ENCODE assay signal across 8 cellular contexts in genomic region chr14:65637780-65638179, GRCh38.
DNase-seq lines count a peak whose midpoint lies in the region; ATAC-seq and TF ChIP-seq lines count a peak whose summit lies in the region.

No MANE protein-coding gene starts in this region.

- H3K4me1 Mint-ChIP-seq in CD8-positive, alpha-beta memory T cell = peaks cover 39 to 55% (median 44%) of the 10 kb centered on the region in 3 donors

- H3K36me3 ChIP-seq in CD8-positive, alpha-beta memory T cell (ENCODE audit: insufficient read depth, low read length) = no peaks in the 10 kb centered on the region
- no peaks in the 10 kb centered on the region for H3K36me3 ChIP-seq in mammary epithelial cell (ENCODE audit: insufficient read depth, low read length)

- peak overlapping the region; percentile 25 to 78 (median 57) for H3K4me3 Mint-ChIP-seq in CD8-positive, alpha-beta memory T cell

- intact Hi-C loops in mammary epithelial cell (cut with micrococcal nuclease) (no loop called here), Right ventricle myocardium inferior (cut with DNase I) (no loop called here), Right ventricle myocardium superior (cut with DNase I) (no loop called here)

- no peak overlapping the region for H3K4me3 ChIP-seq in CD8-positive, alpha-beta memory T cell (ENCODE audit: low read length)
- no peak overlapping the region for H3K4me3 ChIP-seq in mammary epithelial cell (replicated peaks in 1 of 3; ENCODE audit: insufficient read depth in 1 of 3, low read depth in 2 of 3, low read length in 3 of 3)

- H3K4me2 ChIP-seq in mammary epithelial cell (ENCODE audit: insufficient read depth, low read depth, low read length) = no peak overlapping the region

- CTCF ChIA-PET in CD8-positive, alpha-beta memory T cell (lab: Charles Lee) = interaction anchor here (1.7 kb wide), 1 partner anchor 322 kb away, joined by 3 read pairs; no protein-coding TSS in a partner anchor
- CTCF ChIA-PET in mammary epithelial cell (lab: Charles Lee; ENCODE audit: low non-redundant PET) = interaction anchor here (0.7 kb wide), 1 partner anchor 187 kb away, joined by 4 read pairs; no protein-coding TSS in a partner anchor

- BruUV-seq in mammary epithelial cell (replicated peaks; lab: Mats Ljungman, UMichigan) = no TSS peak

- dilution Hi-C loops in mammary epithelial cell (cut with HindIII; ENCODE audit: low sequenced_read_pairs) = no loop called here

- no peak overlapping the region for H3K27ac ChIP-seq in CD8-positive, alpha-beta memory T cell (ENCODE audit: low read depth, low read length)
- H3K27ac ChIP-seq in mammary epithelial cell (ENCODE audit: insufficient read depth, low read depth, low read length) = no peak overlapping the region

- in situ Hi-C loops in mammary epithelial cell (cut with MboI; ENCODE audit: low sequenced_read_pairs in 2 of 2) = no loop called here

- POLR2A ChIA-PET in CD8-positive, alpha-beta memory T cell (lab: Charles Lee) = no interaction called here

- peak overlapping the region in 6 of 8 donors; percentile 18 to 83 (median 67) for H3K27ac Mint-ChIP-seq in CD8-positive, alpha-beta memory T cell

- H3K27me3 Mint-ChIP-seq in CD8-positive, alpha-beta memory T cell = no peaks in the 10 kb centered on the region

- peaks cover 8 to 19% (median 17%) of the 10 kb centered on the region in 3 donors for H3K36me3 Mint-ChIP-seq in CD8-positive, alpha-beta memory T cell

- H3K9me3 Mint-ChIP-seq in CD8-positive, alpha-beta memory T cell = peaks cover 0 to 6% (median 0%) of the 10 kb centered on the region in 5 donors

- H2AFZ ChIP-seq in mammary epithelial cell (ENCODE audit: low read depth, low read length) = no peak overlapping the region

- peak in 3 of 5 donors; percentile 4 to 66 (median 50) for DNase-seq in CD8-positive, alpha-beta memory T cell
- DNase-seq in NCI-H82 (lab: John Stamatoyannopoulos, UW) (peak; percentile 66), mammary epithelial cell (peak; percentile 84), NCI-H1694 (lab: John Stamatoyannopoulos, UW) (no peak), Right ventricle myocardium inferior (ENCODE audit: missing footprints) (no peak), Right ventricle myocardium superior (no peak), GDM1 (lab: John Stamatoyannopoulos, UW) (no peak)

- no peak for TF ChIP-seq CTCF in mammary epithelial cell (conservative IDR thresholded peaks at IDR 0.05 in 1 of 2, IDR thresholded peaks at IDR 0.05 in 1 of 2; ENCODE audit: extremely low read depth in 1 of 2, insufficient read depth in 1 of 2, low read depth in 1 of 2, low read length in 2 of 2)

- no peaks in the 10 kb centered on the region for H3K9me3 ChIP-seq in CD8-positive, alpha-beta memory T cell (ENCODE audit: low read length)
- H3K9me3 ChIP-seq in mammary epithelial cell (replicated peaks; ENCODE audit: insufficient read depth, low read length) = no peaks in the 10 kb centered on the region

- peaks cover 17% of the 10 kb centered on the region for H3K4me1 ChIP-seq in CD8-positive, alpha-beta memory T cell (ENCODE audit: insufficient read depth, low read length)
- peaks cover 6% of the 10 kb centered on the region for H3K4me1 ChIP-seq in mammary epithelial cell (ENCODE audit: insufficient read depth, low read length)

- H4K20me1 ChIP-seq in mammary epithelial cell (ENCODE audit: insufficient read depth, low read length) = no peaks in the 10 kb centered on the region

- no peaks in the 10 kb centered on the region for H3K79me2 ChIP-seq in mammary epithelial cell (ENCODE audit: insufficient read depth, low read length)

- no peaks in the 10 kb centered on the region for H3K27me3 ChIP-seq in CD8-positive, alpha-beta memory T cell (ENCODE audit: insufficient read depth, low read length, poor library complexity, severe bottlenecking)
- H3K27me3 ChIP-seq in mammary epithelial cell (ENCODE audit: insufficient read depth, low read length) = peaks cover 2% of the 10 kb centered on the region

- H3K9ac ChIP-seq in mammary epithelial cell (ENCODE audit: insufficient read depth, low read length) = no peak overlapping the region

- peak; percentile 85 for ATAC-seq in GM21576 (IDR thresholded peaks at IDR 0.05; ENCODE audit: unreplicated experiment)
- no peak for ATAC-seq in Right ventricle myocardium inferior
- ATAC-seq in Right ventricle myocardium superior (ENCODE audit: poor library complexity) = no peak

- 20% methylated on average over 7 of the region's 7 CpGs for WGBS in mammary epithelial cell (ENCODE audit: low coverage, missing lambda C conversion rate)

Comparison
In these comparisons a context has a peak if more than half of its experiments do, and no peak if none do; other contexts are left out.
1. DNase-seq: peak in CD8-positive, alpha-beta memory T cell (3 of 5), NCI-H82 (single experiment) and mammary epithelial cell (single experiment); none in NCI-H1694 (single experiment), Right ventricle myocardium inferior (single experiment), Right ventricle myocardium superior (single experiment) and GDM1 (single experiment).